In the genomic region with DNA sequence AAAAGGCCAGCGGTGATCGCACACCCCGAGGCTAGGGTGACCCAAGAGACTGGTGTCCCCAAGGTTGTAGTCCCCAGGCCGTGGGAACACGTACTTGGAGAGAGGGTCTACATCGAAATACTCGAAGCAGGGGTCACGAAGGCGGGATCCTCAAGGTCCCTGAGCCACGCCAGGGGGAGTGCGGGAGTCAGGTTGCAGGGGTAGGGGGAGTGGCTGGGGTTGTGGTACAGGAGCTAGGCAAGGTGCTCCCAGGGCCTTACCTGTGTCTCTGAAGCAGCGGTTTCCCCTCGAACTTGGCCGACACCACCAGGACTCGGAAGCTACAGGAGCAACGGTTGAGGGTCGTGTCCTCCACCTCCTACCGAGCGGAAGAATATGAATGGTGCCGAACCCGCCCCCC, we compare ENCODE assay signal across 6 cellular contexts. TPM values are rescaled to one million over a fixed set of nuclear protein-coding genes. Genes with fewer than 3 reads are reported as not detected.
DNase-seq lines count a peak whose midpoint lies in the region; ATAC-seq and TF ChIP-seq lines count a peak whose summit lies in the region.
"Not testable (repeated sequence)": the region's sequence is repeated elsewhere in the genome, so short reads cannot be mapped to it uniquely, and the experiment has no call there.

No MANE protein-coding gene starts in this region.

- H2BK120ac ChIP-seq in IMR-90 (ENCODE audit: low read depth, low read length), result not testable (repeated sequence)

- not testable (repeated sequence) for H2AK9ac ChIP-seq in IMR-90 (replicated peaks; ENCODE audit: low read depth, low read length, poor library complexity)

- not testable (repeated sequence) for H3K4me3 ChIP-seq in IMR-90 (ENCODE audit: insufficient read depth, low read depth, low read length); body of pancreas; naive thymus-derived CD4-positive, alpha-beta T cell (ENCODE audit: low read length)

- not testable (repeated sequence) for H2AK5ac ChIP-seq in IMR-90 (ENCODE audit: low read depth, low read length)

- not testable (repeated sequence) for H3K36me3 Mint-ChIP-seq in naive thymus-derived CD4-positive, alpha-beta T cell

- H3K79me1 ChIP-seq in IMR-90 (ENCODE audit: low read depth in 1 of 2, low read length in 2 of 2), result not testable (repeated sequence)

- TF ChIP-seq CTCF in IMR-90 (conservative IDR thresholded peaks at IDR 0.05; ENCODE audit: low read depth, low read length); body of pancreas (IDR thresholded peaks at IDR 0.05): not testable (repeated sequence)

- CTCF ChIA-PET in IMR-90 (lab: Yijun Ruan, JAX); naive thymus-derived CD4-positive, alpha-beta T cell (lab: Charles Lee): not testable (repeated sequence)

- H3K27me3 Mint-ChIP-seq in naive thymus-derived CD4-positive, alpha-beta T cell, result not testable (repeated sequence)

- POLR2A ChIA-PET in IMR-90 (lab: Charles Lee; ENCODE audit: unreplicated experiment); naive thymus-derived CD4-positive, alpha-beta T cell (lab: Charles Lee): not testable (repeated sequence)

- H4K8ac ChIP-seq in IMR-90 (ENCODE audit: low read depth in 2 of 2, low read length in 2 of 2), result not testable (repeated sequence)

- not testable (repeated sequence) for H2AFZ ChIP-seq in IMR-90 (replicated peaks; ENCODE audit: low read length, poor library complexity)

- H2BK15ac ChIP-seq in IMR-90 (ENCODE audit: low read depth, low read length), result not testable (repeated sequence)

- no CpG with 5 or more reads among the region's 21 CpGs for WGBS in IMR-90 (ENCODE audit: extremely low coverage in 2 of 2, insufficient read length in 1 of 2), 2 experiments
- no CpG with 5 or more reads among the region's 21 CpGs for WGBS in body of pancreas, 2 donors

- H3K27ac ChIP-seq in IMR-90 (ENCODE audit: insufficient read depth, low read length); body of pancreas; naive thymus-derived CD4-positive, alpha-beta T cell (ENCODE audit: low read depth, low read length): not testable (repeated sequence)

- H3K56ac ChIP-seq in IMR-90 (ENCODE audit: extremely low read depth, insufficient read depth, low read length), result not testable (repeated sequence)

- not testable (repeated sequence) for H3K4me2 ChIP-seq in IMR-90 (ENCODE audit: low read depth, low read length)

- dilution Hi-C loops in IMR-90 (cut with HindIII; ENCODE audit: low sequenced_read_pairs, unreplicated experiment), result not testable (repeated sequence)

- not testable (repeated sequence) for H3K4me1 Mint-ChIP-seq in naive thymus-derived CD4-positive, alpha-beta T cell

- H3K9ac ChIP-seq in IMR-90 (ENCODE audit: low read depth, low read length), result not testable (repeated sequence)

- H3K27me3 ChIP-seq in IMR-90 (ENCODE audit: control insufficient read depth, insufficient read depth, low read length); body of pancreas; naive thymus-derived CD4-positive, alpha-beta T cell (ENCODE audit: control insufficient read depth in 2 of 2, insufficient read depth in 2 of 2, low read length in 2 of 2): not testable (repeated sequence)

- not testable (repeated sequence) for H4K20me1 ChIP-seq in IMR-90 (ENCODE audit: insufficient read depth, low read length)

- H3K4ac ChIP-seq in IMR-90 (ENCODE audit: low read depth, low read length), result not testable (repeated sequence)

- not testable (repeated sequence) for TF ChIP-seq POLR2A in IMR-90 (IDR thresholded peaks at IDR 0.05; ENCODE audit: low read depth, low read length); body of pancreas (IDR thresholded peaks at IDR 0.05)

- not testable (repeated sequence) for H3K36me3 ChIP-seq in IMR-90 (ENCODE audit: control insufficient read depth, insufficient read depth, low read length); body of pancreas (replicated peaks in 1 of 2; ENCODE audit: insufficient read depth in 1 of 2, low read depth in 2 of 2); naive thymus-derived CD4-positive, alpha-beta T cell (ENCODE audit: control insufficient read depth in 2 of 3, insufficient read depth in 3 of 3, low read length in 3 of 3)

- H2BK5ac ChIP-seq in IMR-90 (ENCODE audit: low read depth, low read length, poor library complexity, severe bottlenecking), result not testable (repeated sequence)

- not testable (repeated sequence) for H3K27ac Mint-ChIP-seq in naive thymus-derived CD4-positive, alpha-beta T cell

- H2BK20ac ChIP-seq in IMR-90 (ENCODE audit: low read depth, low read length), result not testable (repeated sequence)

- not testable (repeated sequence) for H3K4me1 ChIP-seq in IMR-90 (ENCODE audit: control insufficient read depth, insufficient read depth, low read length); body of pancreas; naive thymus-derived CD4-positive, alpha-beta T cell (ENCODE audit: control insufficient read depth in 2 of 2, insufficient read depth in 2 of 2, low read length in 2 of 2)

- not testable (repeated sequence) for H3K18ac ChIP-seq in IMR-90 (ENCODE audit: low read depth, low read length)

- not testable (repeated sequence) for H3K9me3 Mint-ChIP-seq in naive thymus-derived CD4-positive, alpha-beta T cell

- H3K9me3 ChIP-seq in IMR-90 (ENCODE audit: control insufficient read depth, insufficient read depth, low read length); body of pancreas; naive thymus-derived CD4-positive, alpha-beta T cell (ENCODE audit: control insufficient read depth in 2 of 3, low read length in 3 of 3): not testable (repeated sequence)

- peak; percentile 6 for ATAC-seq in GM18498 (IDR thresholded peaks at IDR 0.05; ENCODE audit: unreplicated experiment)
- ATAC-seq in GM21447 (IDR thresholded peaks at IDR 0.05; ENCODE audit: unreplicated experiment), result peak; percentile 12
- ATAC-seq in HG02884 (IDR thresholded peaks at IDR 0.05; ENCODE audit: unreplicated experiment), result peak; percentile 7
- ATAC-seq in IMR-90 (ENCODE audit: low read depth), result peak; percentile 7
- peak; percentile 19 for ATAC-seq in body of pancreas
- ATAC-seq in naive thymus-derived CD4-positive, alpha-beta T cell, result peak; percentile 33

- in situ Hi-C loops in IMR-90 (cut with MboI; ENCODE audit: low sequenced_read_pairs), result loop anchor here (25.0 kb wide), 1 partner anchor 219 kb away; the partner anchor contains the start of gene ZNF771

- H3K4me3 Mint-ChIP-seq in naive thymus-derived CD4-positive, alpha-beta T cell, result not testable (repeated sequence)

- H3K14ac ChIP-seq in IMR-90 (replicated peaks; ENCODE audit: low read depth, low read length), result not testable (repeated sequence)

- not testable (repeated sequence) for H3K23ac ChIP-seq in IMR-90 (ENCODE audit: low read depth, low read length)

- intact Hi-C loops in IMR-90 (cut with micrococcal nuclease); body of pancreas (cut with DNase I); naive thymus-derived CD4-positive, alpha-beta T cell (cut with micrococcal nuclease): not testable (repeated sequence)

- not testable (repeated sequence) for H4K5ac ChIP-seq in IMR-90 (ENCODE audit: low read depth, low read length)

- BruUV-seq in IMR-90 (replicated peaks; lab: Mats Ljungman, UMichigan), result not testable (repeated sequence)

- DNase-seq in IMR-90; body of pancreas; naive thymus-derived CD4-positive, alpha-beta T cell: not testable (repeated sequence)

- not testable (repeated sequence) for TF ChIP-seq RAD21 in IMR-90 (IDR thresholded peaks at IDR 0.05; ENCODE audit: low read length)

- H3K9me1 ChIP-seq in IMR-90 (ENCODE audit: insufficient read depth, low read length), result not testable (repeated sequence)

- not testable (repeated sequence) for H4K91ac ChIP-seq in IMR-90 (ENCODE audit: insufficient read depth, low read depth, low read length)

RNA-seq across cellular contexts. Expression of gene BOLA2B, which starts 0.4 kb away (rescaled TPM):
- total RNA-seq in IMR-90 (2012; rRNA removed), result 301 and 407 TPM in 2 replicates
- 90.1 and 121 TPM in 2 replicates for polyA plus RNA-seq in IMR-90 (2012; rRNA removed)
- polyA plus RNA-seq in IMR-90 (2012; cell fraction: cytosol; rRNA removed), result 1,032 and 2,834 TPM in 2 replicates
- 55.5 and 93.4 TPM in 2 replicates for polyA plus RNA-seq in IMR-90 (2012; cell fraction: nucleus; rRNA removed; ENCODE audit: low replicate concordance)
- total RNA-seq in body of pancreas, result 10 to 100 TPM; 47.5 to 54.7 TPM
- total RNA-seq in naive thymus-derived CD4-positive, alpha-beta T cell, result 100 to 1,000 TPM in 1 of 5 experiments, 10 to 100 TPM in 4; 51.3 to 173 (median 69.8) TPM
- polyA plus RNA-seq in naive thymus-derived CD4-positive, alpha-beta T cell, result 100 to 1,000 TPM; 168 to 205 TPM

RNA-seq across cellular contexts. Expression of gene SLX1A, which starts 0.6 kb away (rescaled TPM):
- total RNA-seq in IMR-90 (2012; rRNA removed), result 8.4 and 11.4 TPM in 2 replicates
- 35.1 and 44.4 TPM in 2 replicates for polyA plus RNA-seq in IMR-90 (2012; rRNA removed)
- 35.5 and 46.1 TPM in 2 replicates for polyA plus RNA-seq in IMR-90 (2012; cell fraction: cytosol; rRNA removed)
- 49.9 and 142 TPM in 2 replicates for polyA plus RNA-seq in IMR-90 (2012; cell fraction: nucleus; rRNA removed; ENCODE audit: low replicate concordance)
- total RNA-seq in body of pancreas, result 10 to 100 TPM; 41.5 to 65.3 TPM
- 10 to 100 TPM; 41.8 to 84.5 (median 49.5) TPM for total RNA-seq in naive thymus-derived CD4-positive, alpha-beta T cell
- polyA plus RNA-seq in naive thymus-derived CD4-positive, alpha-beta T cell, result 10 to 100 TPM; 36.4 to 40.0 TPM

RNA-seq across cellular contexts. Expression of gene SULT1A3, which starts 6.0 kb away (rescaled TPM):
- total RNA-seq in IMR-90 (2012; rRNA removed), result 0.18 and 1.1 TPM in 2 replicates
- polyA plus RNA-seq in IMR-90 (2012; rRNA removed), result 12.8 and 17.2 TPM in 2 replicates
- polyA plus RNA-seq in IMR-90 (2012; cell fraction: cytosol; rRNA removed), result 1.6 and 2.1 TPM in 2 replicates
- 27.1 and 49.8 TPM in 2 replicates for polyA plus RNA-seq in IMR-90 (2012; cell fraction: nucleus; rRNA removed; ENCODE audit: low replicate concordance)
- total RNA-seq in body of pancreas, result 10 to 100 TPM in 1 of 2 donors, 1 to 10 TPM in 1; 5.7 to 63.3 TPM
- 10 to 100 TPM; 25.3 to 34.8 (median 32.8) TPM for total RNA-seq in naive thymus-derived CD4-positive, alpha-beta T cell
- 1 to 10 TPM in 1 of 2 donors, under 1 TPM in 1; 0.51 to 1.1 TPM for polyA plus RNA-seq in naive thymus-derived CD4-positive, alpha-beta T cell

RNA-seq across cellular contexts. Expression of gene CORO1A, which starts 9.7 kb away (rescaled TPM):
- 6.4 and 7.2 TPM in 2 replicates for total RNA-seq in IMR-90 (2012; rRNA removed)
- polyA plus RNA-seq in IMR-90 (2012; rRNA removed), result 13.2 and 16.7 TPM in 2 replicates
- polyA plus RNA-seq in IMR-90 (2012; cell fraction: cytosol; rRNA removed), result 8.6 and 13.4 TPM in 2 replicates
- 6.8 and 34.8 TPM in 2 replicates for polyA plus RNA-seq in IMR-90 (2012; cell fraction: nucleus; rRNA removed; ENCODE audit: low replicate concordance)
- total RNA-seq in body of pancreas, result 10 to 100 TPM in 1 of 2 donors, 1 to 10 TPM in 1; 8.2 to 17.4 TPM
- 1,000 to 10,000 TPM in 1 of 5 experiments, 100 to 1,000 TPM in 4; 609 to 1,666 (median 826) TPM for total RNA-seq in naive thymus-derived CD4-positive, alpha-beta T cell
- polyA plus RNA-seq in naive thymus-derived CD4-positive, alpha-beta T cell, result 1,000 to 10,000 TPM; 1,289 to 1,601 TPM

RNA-seq across cellular contexts. Expression of gene NPIPB13, which starts 55.2 kb away (rescaled TPM):
- total RNA-seq in IMR-90 (2012; rRNA removed) (0.28 and 0.54 TPM in 2 replicates), body of pancreas (1 to 10 TPM in 1 of 2 donors, under 1 TPM in 1; 0.33 to 3.1 TPM)
- 4.4 and 4.5 TPM in 2 replicates for polyA plus RNA-seq in IMR-90 (2012; rRNA removed)
- polyA plus RNA-seq in IMR-90 (2012; cell fraction: cytosol; rRNA removed), result 1.4 and 2.1 TPM in 2 replicates
- polyA plus RNA-seq in IMR-90 (2012; cell fraction: nucleus; rRNA removed; ENCODE audit: low replicate concordance), result 22.9 and 47.3 TPM in 2 replicates
- 10 to 100 TPM; 13.3 to 33.3 (median 14.4) TPM for total RNA-seq in naive thymus-derived CD4-positive, alpha-beta T cell
- polyA plus RNA-seq in naive thymus-derived CD4-positive, alpha-beta T cell, result 1 to 10 TPM in 1 of 2 donors, under 1 TPM in 1; 0.85 to 2.6 TPM
